ENCODE assay signal across 8 cellular contexts in genomic region chr2:201257381-201257940, GRCh38. TPM values are rescaled to one million over a fixed set of nuclear protein-coding genes. Genes with fewer than 3 reads are reported as not detected.
A peak's percentile ranks its signal among the peaks of the same experiment; 100 is the strongest.
DNase-seq lines count a peak whose midpoint lies in the region; ATAC-seq, FAIRE-seq and TF ChIP-seq lines count a peak whose summit lies in the region.

No MANE protein-coding gene starts in this region.

- H3K4me1 ChIP-seq in body of pancreas = peaks cover 16% of the 10 kb centered on the region

- peak overlapping the region; percentile 74 for H3K9ac ChIP-seq in SK-N-MC (ENCODE audit: insufficient read length)

- no peaks in the 10 kb centered on the region for H3K36me3 ChIP-seq in SK-N-MC (ENCODE audit: insufficient read depth, low read length)
- H3K36me3 ChIP-seq in body of pancreas (replicated peaks in 1 of 2; ENCODE audit: insufficient read depth in 1 of 2, low read depth in 2 of 2) = no peaks in the 10 kb centered on the region

- no peak for FAIRE-seq in GM19239 (lab: Jason Lieb, UNC)

- ATAC-seq in HG03196 (IDR thresholded peaks at IDR 0.05; ENCODE audit: unreplicated experiment) = peak; percentile 50
- peak; percentile 66 for ATAC-seq in body of pancreas
- peak; percentile 48 for ATAC-seq in left lobe of liver

- intact Hi-C loops in body of pancreas (cut with DNase I) = no loop called here

- H3K4me3 ChIP-seq in SK-N-MC = peak overlapping the region; percentile 77
- peak overlapping the region in 1 of 2 donors; percentile 39 for H3K4me3 ChIP-seq in body of pancreas

- H3K9me3 ChIP-seq in SK-N-MC (ENCODE audit: low read depth, low read length) (no peaks in the 10 kb centered on the region), body of pancreas (no peaks in the 10 kb centered on the region)

- TF ChIP-seq CTCF in body of pancreas (IDR thresholded peaks at IDR 0.05) = peak in 1 of 7 experiments; percentile 18

- no peaks in the 10 kb centered on the region for H3K27me3 ChIP-seq in body of pancreas

- peak; percentile 53 for DNase-seq in Ammon's horn (ENCODE audit: low spot score)
- peak; percentile 14 for DNase-seq in GM19239 (ENCODE audit: insufficient read length, low spot score)
- no peak for DNase-seq in SK-N-MC (ENCODE audit: low read depth, low spot score)
- DNase-seq in body of pancreas = peak; percentile 34 to 52 (median 40)
- no peak for DNase-seq in left lobe of liver (ENCODE audit: low spot score)
- no peak for DNase-seq in EL

- WGBS in body of pancreas, 2 donors = 15 to 18% methylated on average over 11 of the region's 11 CpGs

- H3K27ac ChIP-seq in SK-N-MC (peak overlapping the region; percentile 96), body of pancreas (peak overlapping the region; percentile 45 to 95 (median 74)), temporal lobe (ENCODE audit: low read depth, low read length) (peak overlapping the region; percentile 2)

- no peak for TF ChIP-seq POLR2A in body of pancreas (IDR thresholded peaks at IDR 0.05)

RNA-seq across cellular contexts. Expression of gene CASP8, which starts 2.9 kb away (rescaled TPM):
- total RNA-seq in body of pancreas = 100 to 1,000 TPM in 1 of 2 donors, 10 to 100 TPM in 1; 13.2 to 161 TPM
- 7.6 TPM for total RNA-seq in left lobe of liver
- total RNA-seq in temporal lobe = 0.98 TPM

Comparison
In these comparisons a context has a peak if more than half of its experiments do, and no peak if none do; other contexts are left out.
1. DNase-seq: peak in Ammon's horn (single experiment), GM19239 (single experiment) and body of pancreas (4 of 4); none in SK-N-MC (single experiment), left lobe of liver (single experiment) and EL (single experiment).
2. H3K27ac ChIP-seq: peak in every context shown above with its lines; median percentile 96 in SK-N-MC; 74 in body of pancreas; 2 in temporal lobe.
3. Peak in every context shown above with its lines, with median percentiles within 50 percentile points of each other: ATAC-seq.